27 cellular contexts compared by ENCODE assay signal in the genomic region with DNA sequence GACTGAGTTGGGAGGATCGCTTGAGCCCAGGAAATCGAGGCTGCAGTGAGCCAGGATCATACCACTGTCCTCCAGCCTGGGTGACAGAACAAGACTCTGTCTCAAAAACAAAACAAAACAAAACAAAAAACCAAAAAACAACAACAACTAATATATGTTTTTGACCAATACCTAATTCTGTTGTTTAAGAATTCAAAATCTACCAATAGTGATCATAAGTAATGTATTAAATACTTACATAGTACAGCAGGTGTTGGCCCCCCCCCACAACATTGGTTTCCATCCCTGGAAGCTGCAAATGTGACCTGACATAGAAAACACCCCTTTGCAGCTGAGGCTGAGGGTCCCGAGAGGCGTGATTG.
"Had no signal": no experiment of that assay in that cellular context is flagged by ENCODE, and none has a peak within 500 bp of the region (broad histone marks: within the 10 kb centered on the region; RNA-seq: fewer than 3 reads in every experiment).

No MANE protein-coding gene starts in this region.

- H3K27me3 ChIP-seq: brain microvascular endothelial cell had no signal

- H3K4me1 Mint-ChIP-seq: activated CD4-positive, alpha-beta T cell treated with anti-CD3 and anti-CD28 coated beads, Interleukin-2, amount 10 ng/mL, durations not matched to agents 24 days and 14 days; activated CD8-positive, alpha-beta memory T cell treated with anti-CD3 and anti-CD28 coated beads, Interleukin-2, amount 10 ng/mL, durations not matched to agents 7 days and 5 days; activated T-helper 17 cell treated with anti-CD3 and anti-CD28 coated beads, Interleukin-2, amount 50 U/mL, for 72 hours had no signal

- H3K4me3 Mint-ChIP-seq: activated B cell treated with CpG ODN at 0.5 μM for 24 hours; activated CD4-positive, alpha-beta T cell treated with anti-CD3 and anti-CD28 coated beads, Interleukin-2, amount 10 ng/mL, durations not matched to agents 24 days and 14 days; activated CD8-positive, alpha-beta memory T cell treated with anti-CD3 and anti-CD28 coated beads, Interleukin-2, amount 10 ng/mL, durations not matched to agents 7 days and 5 days; activated CD8-positive, alpha-beta T cell treated with anti-CD3 and anti-CD28 coated beads, Interleukin-2, amount 10 ng/mL, durations not matched to agents 7 days and 5 days; activated naive CD8-positive, alpha-beta T cell; activated T-cell treated with anti-CD3 and anti-CD28 coated beads, Interleukin-2, amount 50 U/mL, for 4 hours; activated T-helper 17 cell treated with anti-CD3 and anti-CD28 coated beads, Interleukin-2, amount 50 U/mL, for 72 hours; effector memory CD8-positive, alpha-beta T cell; T-helper 17 cell; T-helper 2 cell treated with Interferon-gamma antibody and Interleukin-4, amounts not matched to agents 5 μg/mL and 100 μg/mL, for 36 hours had no signal

- H3K9me3 Mint-ChIP-seq: activated B cell treated with CpG ODN at 0.5 μM for 24 hours; activated CD4-positive, alpha-beta T cell treated with anti-CD3 and anti-CD28 coated beads, Interleukin-2, amount 10 ng/mL, durations not matched to agents 24 days and 14 days; activated T-cell treated with anti-CD3 and anti-CD28 coated beads, Interleukin-2, amount 50 U/mL, for 4 hours; activated T-helper 17 cell treated with anti-CD3 and anti-CD28 coated beads, Interleukin-2, amount 50 U/mL, for 72 hours; effector memory CD8-positive, alpha-beta T cell; T-helper 2 cell treated with Interferon-gamma antibody and Interleukin-4, amounts not matched to agents 5 μg/mL and 100 μg/mL, for 36 hours had no signal

- H3K36me3 Mint-ChIP-seq: activated CD8-positive, alpha-beta memory T cell treated with anti-CD3 and anti-CD28 coated beads, Interleukin-2, amount 10 ng/mL, durations not matched to agents 7 days and 5 days; activated naive CD8-positive, alpha-beta T cell had no signal

- H3K27ac ChIP-seq: brain microvascular endothelial cell, epithelial cell of prostate, esophagus squamous epithelium, gastroesophageal sphincter, WERI-Rb-1 had no signal

- H3K9me3 ChIP-seq: esophagus squamous epithelium, gastroesophageal sphincter had no signal

- DNase-seq: activated CD4-positive, alpha-beta T cell treated with anti-CD3 and anti-CD28 coated beads, Interleukin-2, amount 10 ng/mL, durations not matched to agents 24 days and 14 days; activated CD8-positive, alpha-beta T cell treated with anti-CD3 and anti-CD28 coated beads, Interleukin-2, amount 10 ng/mL, durations not matched to agents 7 days and 5 days; activated effector memory CD4-positive, alpha-beta T cell treated with Interleukin-2 at 50 U/mL for 16 hours; activated naive CD4-positive, alpha-beta T cell treated with anti-CD3 and anti-CD28 coated beads, Interleukin-2, amount 50 U/mL, for 16 hours; amniotic stem cell; anterior cingulate cortex; brain microvascular endothelial cell; caudate nucleus; cerebellar nuclear complex; cortex of kidney; dermis blood vessel endothelial cell; effector CD4-positive, alpha-beta T cell; esophagus squamous epithelium; foreskin melanocyte; T1000 had no signal

- H3K4me1 ChIP-seq: gastroesophageal sphincter had no signal

- H3K27ac Mint-ChIP-seq: activated B cell treated with CpG ODN at 0.5 μM for 24 hours; activated CD4-positive, alpha-beta T cell treated with anti-CD3 and anti-CD28 coated beads, Interleukin-2, amount 10 ng/mL, durations not matched to agents 24 days and 14 days; activated CD8-positive, alpha-beta memory T cell treated with anti-CD3 and anti-CD28 coated beads, Interleukin-2, amount 10 ng/mL, durations not matched to agents 7 days and 5 days; activated CD8-positive, alpha-beta T cell treated with anti-CD3 and anti-CD28 coated beads, Interleukin-2, amount 10 ng/mL, durations not matched to agents 7 days and 5 days; activated naive CD8-positive, alpha-beta T cell; activated T-helper 17 cell treated with anti-CD3 and anti-CD28 coated beads, Interleukin-2, amount 50 U/mL, for 72 hours; effector memory CD8-positive, alpha-beta T cell; T-helper 17 cell; T-helper 2 cell treated with Interferon-gamma antibody and Interleukin-4, amounts not matched to agents 5 μg/mL and 100 μg/mL, for 36 hours had no signal

- H3K4me3 ChIP-seq: esophagus squamous epithelium, gastroesophageal sphincter had no signal

- H3K27me3 Mint-ChIP-seq: activated B cell treated with CpG ODN at 0.5 μM for 24 hours; activated CD4-positive, alpha-beta T cell treated with anti-CD3 and anti-CD28 coated beads, Interleukin-2, amount 10 ng/mL, durations not matched to agents 24 days and 14 days; activated CD8-positive, alpha-beta memory T cell treated with anti-CD3 and anti-CD28 coated beads, Interleukin-2, amount 10 ng/mL, durations not matched to agents 7 days and 5 days; activated naive CD8-positive, alpha-beta T cell; activated T-helper 17 cell treated with anti-CD3 and anti-CD28 coated beads, Interleukin-2, amount 50 U/mL, for 72 hours; T-helper 17 cell had no signal

- ATAC-seq: activated CD4-positive, CD25-positive, alpha-beta regulatory T cell treated with anti-CD3 and anti-CD28 coated beads, Interleukin-2, amount 50 U/mL, for 24 hours; activated CD8-positive, alpha-beta memory T cell treated with anti-CD3 and anti-CD28 coated beads, Interleukin-2, amount 10 ng/mL, durations not matched to agents 7 days and 5 days; activated CD8-positive, alpha-beta T cell treated with anti-CD3 and anti-CD28 coated beads, Interleukin-2, amount 10 ng/mL, durations not matched to agents 7 days and 5 days; activated T-cell treated with anti-CD3 and anti-CD28 coated beads, Interleukin-2, amount 50 U/mL, for 4 hours; activated T-helper 17 cell treated with anti-CD3 and anti-CD28 coated beads, Interleukin-2, amount 50 U/mL, for 72 hours; effector memory CD8-positive, alpha-beta T cell; T-helper 17 cell had no signal

- H3K36me3 ChIP-seq: brain microvascular endothelial cell, esophagus squamous epithelium, gastroesophageal sphincter, WERI-Rb-1 had no signal
